In genomic region chr14:39974036-39974435, GRCh38 we compare ENCODE assay signal across 13 cellular contexts.
DNase-seq lines count a peak whose midpoint lies in the region; ATAC-seq and TF ChIP-seq lines count a peak whose summit lies in the region.
"Had no signal": no experiment of that assay in that cellular context is flagged by ENCODE, and none has a peak within 500 bp of the region (broad histone marks: within the 10 kb centered on the region; RNA-seq: fewer than 3 reads in every experiment).

No MANE protein-coding gene starts in this region.

- DNase-seq in epithelial cell of proximal tubule (ENCODE audit: low read depth) (peak; percentile 98), NCI-H1930 (lab: John Stamatoyannopoulos, UW) (no peak), substantia nigra (lab: John Stamatoyannopoulos, UW) (no peak), inferior parietal cortex (ENCODE audit: extremely low spot score) (no peak)
- DNase-seq: activated CD4-positive, alpha-beta T cell treated with anti-CD3 and anti-CD28 coated beads, Interleukin-2, amount 50 U/mL, for 4 hours; BE2C; GF-D8; HFFc6; NCI-H1105 treated with DMSO at 0.1 percent for 48 hours had no signal

- no peak overlapping the region for H3K27ac ChIP-seq in substantia nigra (ENCODE audit: low read depth, low read length, poor library complexity, severe bottlenecking)

- peak; percentile 96 for ATAC-seq in GM18858 (IDR thresholded peaks at IDR 0.05; ENCODE audit: unreplicated experiment)
- ATAC-seq in GM21526 (IDR thresholded peaks at IDR 0.05; ENCODE audit: low FRiP score, unreplicated experiment): peak; percentile 92
- ATAC-seq in HG03064 (IDR thresholded peaks at IDR 0.05; ENCODE audit: low read depth, unreplicated experiment): peak; percentile 96
- ATAC-seq in GM21360 (IDR thresholded peaks at IDR 0.05; ENCODE audit: unreplicated experiment): no peak

- H3K4me3 ChIP-seq in epithelial cell of proximal tubule (ENCODE audit: low read depth, low read length): no peak overlapping the region

- TF ChIP-seq CTCF in epithelial cell of proximal tubule (conservative IDR thresholded peaks at IDR 0.05; ENCODE audit: low read depth, low read length): no peak
